8 cellular contexts compared by ENCODE assay signal in genomic region chr2:38750011-38750792, GRCh38. TPM values are rescaled to one million over a fixed set of nuclear protein-coding genes. Genes with fewer than 3 reads are reported as not detected.
DNase-seq lines count a peak whose midpoint lies in the region; ATAC-seq, FAIRE-seq and TF ChIP-seq lines count a peak whose summit lies in the region.

No MANE protein-coding gene starts in this region.

- DNase-seq in DND-41 (peak; percentile 56), IMR-90 (peak; percentile 19), H1 (ENCODE audit: low read depth in 1 of 2, low spot score in 2 of 2) (no peak), midbrain (lab: John Stamatoyannopoulos, UW) (peak; percentile 63), DMS79 treated with DMSO at 0.1 percent for 48 hours (lab: John Stamatoyannopoulos, UW) (no peak)
- peak; percentile 50 to 51 for DNase-seq in activated CD4-positive, alpha-beta T cell treated with anti-CD3 and anti-CD28 coated beads, Interleukin-2, amount 50 U/mL, for 48 hours
- peak; percentile 10 for DNase-seq in stimulated activated CD8-positive, alpha-beta memory T cell treated with anti-CD3 and anti-CD28 coated beads, Interleukin-7, amount 100 ng/mL, for 24 hours (ENCODE audit: low read depth)

- H4K91ac ChIP-seq in IMR-90 (ENCODE audit: insufficient read depth, low read depth, low read length) (peak overlapping the region; percentile 87), H1 (replicated peaks; ENCODE audit: insufficient read length, low read length) (peak overlapping the region; percentile 99)

- H3K79me2 ChIP-seq in DND-41 (ENCODE audit: insufficient read depth, low read length): peaks cover 66% of the 10 kb centered on the region
- H3K79me2 ChIP-seq in H1 (ENCODE audit: control insufficient read depth in 1 of 2, insufficient read depth in 2 of 2, low read length in 2 of 2): peaks cover 19 to 59% of the 10 kb centered on the region in 2 experiments

- H2BK5ac ChIP-seq in IMR-90 (ENCODE audit: low read depth, low read length, poor library complexity, severe bottlenecking): peak overlapping the region; percentile 95
- peak overlapping the region; percentile 100 for H2BK5ac ChIP-seq in H1 (ENCODE audit: low read depth, low read length)

- H3K9me3 ChIP-seq in DND-41 (ENCODE audit: insufficient read depth, low read length, severe bottlenecking): no peaks in the 10 kb centered on the region
- no peaks in the 10 kb centered on the region for H3K9me3 ChIP-seq in IMR-90 (ENCODE audit: control insufficient read depth, insufficient read depth, low read length)
- H3K9me3 ChIP-seq in H1 (ENCODE audit: insufficient read depth in 2 of 2, low read depth in 1 of 2, low read length in 1 of 2): no peaks in the 10 kb centered on the region

- peak overlapping the region; percentile 95; the same call in 1 of the 2 replicates for H2BK12ac ChIP-seq in H1 (ENCODE audit: low read depth, low read length)

- peak overlapping the region; percentile 99 for H3K18ac ChIP-seq in IMR-90 (ENCODE audit: low read depth, low read length)
- H3K18ac ChIP-seq in H1 (ENCODE audit: extremely low read depth, low read length): peak overlapping the region; percentile 99; the same call in 1 of the 2 replicates

- CTCF ChIA-PET in IMR-90 (lab: Yijun Ruan, JAX) (no interaction called here), H1 (lab: Charles Lee; ENCODE audit: partially characterized antibody) (interaction anchor here (0.6 kb wide), 1 partner anchor 19 kb away, joined by 3 read pairs; no protein-coding TSS in a partner anchor)

- peak overlapping the region; percentile 94 for H3K56ac ChIP-seq in IMR-90 (ENCODE audit: extremely low read depth, insufficient read depth, low read length)
- peak overlapping the region; percentile 93 for H3K56ac ChIP-seq in H1 (replicated peaks; ENCODE audit: insufficient read length, low read depth, low read length)

- H3K9ac ChIP-seq in DND-41 (ENCODE audit: low read depth, low read length): peak overlapping the region; percentile 76
- H3K9ac ChIP-seq in IMR-90 (ENCODE audit: low read depth, low read length): peak overlapping the region; percentile 99
- H3K9ac ChIP-seq in H1 (replicated peaks in 1 of 4; ENCODE audit: extremely low read depth in 1 of 4, low read depth in 3 of 4, low read length in 3 of 4): peak overlapping the region; percentile 98 to 100 (median 100)

- H3K4me2 ChIP-seq in DND-41 (ENCODE audit: insufficient read depth, low read length): peak overlapping the region; percentile 81
- H3K4me2 ChIP-seq in IMR-90 (ENCODE audit: low read depth, low read length): peak overlapping the region; percentile 99
- H3K4me2 ChIP-seq in H1 (ENCODE audit: insufficient read depth in 1 of 2, low read depth in 2 of 2, low read length in 2 of 2): peak overlapping the region; percentile 67 to 78

- H3K36me3 ChIP-seq in DND-41 (ENCODE audit: insufficient read depth, low read length) (peaks cover 54% of the 10 kb centered on the region), IMR-90 (ENCODE audit: control insufficient read depth, insufficient read depth, low read length) (peaks cover 29% of the 10 kb centered on the region), H1 (ENCODE audit: control insufficient read depth in 2 of 4, insufficient read depth in 4 of 4, low read length in 3 of 4) (peaks cover 36 to 49% (median 45%) of the 10 kb centered on the region in 4 experiments)

- TF ChIP-seq POLR2A in IMR-90 (IDR thresholded peaks at IDR 0.05; ENCODE audit: low read depth, low read length) (no peak), H1 (IDR thresholded peaks at IDR 0.05; ENCODE audit: control extremely low read depth in 1 of 2, low read depth in 2 of 2, low read length in 2 of 2) (no peak; a peak in 1 of 3 replicates)

- dilution Hi-C loops in IMR-90 (cut with HindIII; ENCODE audit: low sequenced_read_pairs, unreplicated experiment): no loop called here

- peak overlapping the region; percentile 85 for H3K23ac ChIP-seq in IMR-90 (ENCODE audit: low read depth, low read length)
- H3K23ac ChIP-seq in H1 (ENCODE audit: insufficient read length): no peak overlapping the region

- TF ChIP-seq CTCF in DND-41 (IDR thresholded peaks at IDR 0.05; ENCODE audit: borderline replicate concordance, extremely low read depth, low read length, poor library complexity, severe bottlenecking) (no peak), IMR-90 (conservative IDR thresholded peaks at IDR 0.05; ENCODE audit: low read depth, low read length) (no peak), H1 (IDR thresholded peaks at IDR 0.05; ENCODE audit: control extremely low read depth in 1 of 3, insufficient read depth in 1 of 3, low read depth in 1 of 3, low read length in 3 of 3) (no peak)

- no peaks in the 10 kb centered on the region for H3K9me1 ChIP-seq in IMR-90 (ENCODE audit: insufficient read depth, low read length)

- H3K27ac ChIP-seq in DND-41 (ENCODE audit: low read length) (peak overlapping the region; percentile 92), IMR-90 (ENCODE audit: insufficient read depth, low read length) (peak overlapping the region; percentile 96), H1 (ENCODE audit: low read depth, low read length) (peak overlapping the region; percentile 100)

- H4K8ac ChIP-seq in IMR-90 (ENCODE audit: low read depth in 2 of 2, low read length in 2 of 2) (peak overlapping the region; percentile 38 to 88), H1 (ENCODE audit: extremely low read depth, insufficient read depth, low read length) (peak overlapping the region; percentile 97)

- BruUV-seq in IMR-90 (replicated peaks; lab: Mats Ljungman, UMichigan): no TSS peak

- H3K14ac ChIP-seq in IMR-90 (replicated peaks; ENCODE audit: low read depth, low read length) (peak overlapping the region; percentile 95), H1 (ENCODE audit: insufficient read length) (peak overlapping the region; percentile 91)

- FAIRE-seq in H1 (lab: Jason Lieb, UNC): no peak

- peak overlapping the region; percentile 64 to 92 for H3K4me3 ChIP-seq in DND-41 (ENCODE audit: low read depth in 1 of 2, low read length in 2 of 2)
- peak overlapping the region; percentile 89 for H3K4me3 ChIP-seq in IMR-90 (ENCODE audit: insufficient read depth, low read depth, low read length)
- H3K4me3 ChIP-seq in H1 (ENCODE audit: extremely low read depth in 1 of 4, insufficient read depth in 2 of 4, low read depth in 3 of 4, low read length in 4 of 4): peak overlapping the region; percentile 93 to 100 (median 97)

- H2AK5ac ChIP-seq in IMR-90 (ENCODE audit: low read depth, low read length) (peak overlapping the region; percentile 90), H1 (ENCODE audit: low read depth, low read length) (peak overlapping the region; percentile 100)

- POLR2A ChIA-PET in IMR-90 (lab: Charles Lee; ENCODE audit: unreplicated experiment) (interaction anchor here (0.5 to 0.7 kb wide), 2 partner anchors 34 to 233 kb away, joined by 3 to 5 read pairs; no protein-coding TSS in a partner anchor), H1 (lab: Charles Lee; ENCODE audit: partially characterized antibody) (interaction anchor here (0.6 to 20.6 kb wide), 63 partner anchors 13 to 1702 kb away, joined by 3 to 486 read pairs (median 7); partner anchors contain the start of genes CYP1B1, DHX57, GALM and GEMIN6)

- peaks cover 7% of the 10 kb centered on the region; the same call in 1 of the 2 replicates for H3K23me2 ChIP-seq in H1 (ENCODE audit: low read depth, low read length)

- H2AFZ ChIP-seq in DND-41 (ENCODE audit: low read depth, low read length) (peak overlapping the region; percentile 63), IMR-90 (replicated peaks; ENCODE audit: low read length, poor library complexity) (peak overlapping the region; percentile 98), H1 (ENCODE audit: low read length) (no peak overlapping the region)

- H2BK15ac ChIP-seq in IMR-90 (ENCODE audit: low read depth, low read length) (no peak overlapping the region), H1 (ENCODE audit: low read length) (no peak overlapping the region)

- H4K20me1 ChIP-seq in DND-41 (ENCODE audit: insufficient read depth, low read length): peaks cover 51% of the 10 kb centered on the region
- H4K20me1 ChIP-seq in IMR-90 (ENCODE audit: insufficient read depth, low read length): peaks cover 46% of the 10 kb centered on the region
- peaks cover 24 to 28% of the 10 kb centered on the region in 2 experiments for H4K20me1 ChIP-seq in H1 (replicated peaks in 1 of 2; ENCODE audit: control insufficient read depth in 1 of 2, insufficient read depth in 2 of 2, low read length in 2 of 2)

- in situ Hi-C loops in IMR-90 (cut with MboI; ENCODE audit: low sequenced_read_pairs): no loop called here

- intact Hi-C loops in IMR-90 (cut with micrococcal nuclease): loop anchor here (2.0 kb wide), 1 partner anchor 29 kb away; the partner anchor contains the start of gene GEMIN6

- H3K79me1 ChIP-seq in IMR-90 (ENCODE audit: low read depth in 1 of 2, low read length in 2 of 2): peaks cover 18 to 48% of the 10 kb centered on the region in 2 experiments
- no peaks in the 10 kb centered on the region for H3K79me1 ChIP-seq in H1 (ENCODE audit: low read depth, low read length)

- TF ChIP-seq RAD21 in IMR-90 (IDR thresholded peaks at IDR 0.05; ENCODE audit: low read length) (no peak), H1 (IDR thresholded peaks at IDR 0.05 in 1 of 2, conservative IDR thresholded peaks at IDR 0.05 in 1 of 2; ENCODE audit: low read depth in 2 of 2, low read length in 2 of 2) (no peak)

- WGBS in IMR-90 (ENCODE audit: extremely low coverage in 2 of 2, insufficient read length in 1 of 2), 2 experiments: 0% methylated on average over 31 of the region's 51 CpGs; no CpG with 5 or more reads in 1 of the 2 experiments
- 1% methylated on average over 51 of the region's 51 CpGs; no CpG with 5 or more reads in 1 of the 2 experiments for WGBS in H1 (ENCODE audit: extremely low coverage in 1 of 2, insufficient coverage in 1 of 2, insufficient read length in 1 of 2, insufficient replicate concordance in 2 of 2, low coverage in 1 of 2, low lambda C conversion rate in 2 of 2, missing lambda C conversion rate in 1 of 2), 2 experiments

- peak overlapping the region; percentile 86 for H3K4ac ChIP-seq in IMR-90 (ENCODE audit: low read depth, low read length)
- H3K4ac ChIP-seq in H1 (replicated peaks; ENCODE audit: insufficient read length, low read depth, low read length): peak overlapping the region; percentile 99

- ATAC-seq in DND-41 (ENCODE audit: insufficient read depth, low read depth) (peak; percentile 41), GM21381 (IDR thresholded peaks at IDR 0.05; ENCODE audit: unreplicated experiment) (peak; percentile 35), IMR-90 (ENCODE audit: low read depth) (peak; percentile 60)

- TF ChIP-seq EP300 in H1 (IDR thresholded peaks at IDR 0.05; ENCODE audit: borderline replicate concordance in 1 of 2, low read depth in 2 of 2, low read length in 2 of 2): no peak

- peak overlapping the region; percentile 80 for H2AK9ac ChIP-seq in IMR-90 (replicated peaks; ENCODE audit: low read depth, low read length, poor library complexity)

- H4K5ac ChIP-seq in IMR-90 (ENCODE audit: low read depth, low read length) (peak overlapping the region; percentile 99), H1 (ENCODE audit: insufficient read length, low read depth, low read length) (peak overlapping the region; percentile 100)

- no peaks in the 10 kb centered on the region for H3K27me3 ChIP-seq in DND-41 (ENCODE audit: insufficient read depth, low read length, poor library complexity)
- no peaks in the 10 kb centered on the region for H3K27me3 ChIP-seq in IMR-90 (ENCODE audit: control insufficient read depth, insufficient read depth, low read length)
- H3K27me3 ChIP-seq in H1 (replicated peaks in 1 of 4; ENCODE audit: control insufficient read depth in 3 of 4, extremely low read depth in 1 of 4, insufficient read depth in 3 of 4, low read length in 3 of 4): no peaks in the 10 kb centered on the region

- peaks cover 66% of the 10 kb centered on the region for H3K4me1 ChIP-seq in DND-41 (ENCODE audit: insufficient read depth, low read length)
- peaks cover 3% of the 10 kb centered on the region for H3K4me1 ChIP-seq in IMR-90 (ENCODE audit: control insufficient read depth, insufficient read depth, low read length)
- peaks cover 0 to 8% (median 2%) of the 10 kb centered on the region in 4 experiments; a peak in 3 of 7 replicates for H3K4me1 ChIP-seq in H1 (replicated peaks in 1 of 4; ENCODE audit: control insufficient read depth in 3 of 4, insufficient read depth in 4 of 4, low read length in 3 of 4)

- H2BK120ac ChIP-seq in IMR-90 (ENCODE audit: low read depth, low read length): no peak overlapping the region
- H2BK120ac ChIP-seq in H1 (replicated peaks; ENCODE audit: low read depth, low read length): peak overlapping the region; percentile 93

- H2BK20ac ChIP-seq in IMR-90 (ENCODE audit: low read depth, low read length): no peak overlapping the region
- H2BK20ac ChIP-seq in H1 (ENCODE audit: low read length): no peak overlapping the region

RNA-seq across cellular contexts. Expression of gene SRSF7, which starts 1.0 kb away (rescaled TPM):
- 148 and 260 TPM in 2 replicates for total RNA-seq in IMR-90 (2012; rRNA removed)
- polyA plus RNA-seq in IMR-90 (2012; rRNA removed) (191 and 193 TPM in 2 replicates), H1 (2011; rRNA removed) (225 and 415 TPM in 2 replicates)
- 39.8 and 81.0 TPM in 2 replicates for polyA plus RNA-seq in IMR-90 (2012; cell fraction: cytosol; rRNA removed)
- 30.2 and 247 TPM in 2 replicates for polyA plus RNA-seq in IMR-90 (2012; cell fraction: nucleus; rRNA removed; ENCODE audit: low replicate concordance)
- total RNA-seq in H1 (2021; fragmentation: NEBNext Ultra II Directional; extraction: Animal tissue kit (Norgen Biotek cat#: 25700)): 370 and 378 TPM in 2 replicates
- 615 TPM for polyA plus RNA-seq in H1 (2011; cell fraction: cytosol; rRNA removed)
- polyA plus RNA-seq in H1 (2011; cell fraction: nucleus; rRNA removed): 207 TPM
- 408 to 584 TPM (median 543 TPM) in 4 replicates for polyA plus RNA-seq in H1 (2012, experiment 1 of 2)
- 59.0 TPM for polyA plus RNA-seq in H1 (2012, experiment 2 of 2)
- polyA plus RNA-seq in H1 (2013, experiment 1 of 2): 348 TPM
- polyA plus RNA-seq in H1 (2013, experiment 2 of 2): 305 TPM
- 394 and 488 TPM in 2 replicates for polyA minus RNA-seq in H1 (2011; rRNA and poly(A)+ RNA removed)
- 189 TPM for polyA minus RNA-seq in H1 (2011; cell fraction: cytosol; rRNA and poly(A)+ RNA removed)
- polyA minus RNA-seq in H1 (2011; cell fraction: nucleus; rRNA and poly(A)+ RNA removed): 247 TPM

RNA-seq across cellular contexts. Expression of gene GEMIN6, which starts 27.8 kb away (rescaled TPM):
- 7.7 and 10.3 TPM in 2 replicates for total RNA-seq in IMR-90 (2012; rRNA removed)
- 7.4 and 9.4 TPM in 2 replicates for polyA plus RNA-seq in IMR-90 (2012; rRNA removed)
- 2.3 and 5.1 TPM in 2 replicates for polyA plus RNA-seq in IMR-90 (2012; cell fraction: cytosol; rRNA removed)
- polyA plus RNA-seq in IMR-90 (2012; cell fraction: nucleus; rRNA removed; ENCODE audit: low replicate concordance): 0.36 and 2.1 TPM in 2 replicates
- total RNA-seq in H1 (2021; fragmentation: NEBNext Ultra II Directional; extraction: Animal tissue kit (Norgen Biotek cat#: 25700)): 25.6 and 26.9 TPM in 2 replicates
- 5.2 and 8.4 TPM in 2 replicates for polyA plus RNA-seq in H1 (2011; rRNA removed)
- polyA plus RNA-seq in H1 (2011; cell fraction: cytosol; rRNA removed): 8.7 TPM
- polyA plus RNA-seq in H1 (2011; cell fraction: nucleus; rRNA removed): 3.2 TPM
- 13.5 to 24.0 TPM (median 16.0 TPM) in 4 replicates for polyA plus RNA-seq in H1 (2012, experiment 1 of 2)
- 5.2 TPM for polyA plus RNA-seq in H1 (2012, experiment 2 of 2)
- polyA plus RNA-seq in H1 (2013, experiment 1 of 2): 10.5 TPM
- polyA plus RNA-seq in H1 (2013, experiment 2 of 2): 11.6 TPM
- 3.7 and 4.4 TPM in 2 replicates for polyA minus RNA-seq in H1 (2011; rRNA and poly(A)+ RNA removed)
- polyA minus RNA-seq in H1 (2011; cell fraction: cytosol; rRNA and poly(A)+ RNA removed): 11.6 TPM
- 1.3 TPM for polyA minus RNA-seq in H1 (2011; cell fraction: nucleus; rRNA and poly(A)+ RNA removed)

Comparison
In these comparisons a context has a peak if more than half of its experiments do, and no peak if none do; other contexts are left out.
1. DNase-seq: peak in DND-41 (single experiment), IMR-90 (single experiment), activated CD4-positive, alpha-beta T cell treated with anti-CD3 and anti-CD28 coated beads, Interleukin-2, amount 50 U/mL, for 48 hours (2 of 2), midbrain (single experiment) and stimulated activated CD8-positive, alpha-beta memory T cell treated with anti-CD3 and anti-CD28 coated beads, Interleukin-7, amount 100 ng/mL, for 24 hours (single experiment); none in H1 (0 of 2) and DMS79 treated with DMSO at 0.1 percent for 48 hours (single experiment).
2. Peak in every context shown above with its lines, with median percentiles within 50 percentile points of each other: ATAC-seq, H3K27ac ChIP-seq, H3K4me2 ChIP-seq, H3K4me3 ChIP-seq and H3K9ac ChIP-seq.